Comparison of ENCODE assay signal across 9 cellular contexts in genomic region chr2:189633392-189633811, GRCh38. TPM values are rescaled to one million over a fixed set of nuclear protein-coding genes. Genes with fewer than 3 reads are reported as not detected.
DNase-seq lines count a peak whose midpoint lies in the region; ATAC-seq and TF ChIP-seq lines count a peak whose summit lies in the region.
"Had no signal": no experiment of that assay in that cellular context is flagged by ENCODE, and none has a peak within 500 bp of the region (broad histone marks: within the 10 kb centered on the region; RNA-seq: fewer than 3 reads in every experiment).

No MANE protein-coding gene starts in this region.

- DNase-seq in ACHN (peak; percentile 29), GM12865 (ENCODE audit: low read depth) (peak; percentile 12), left ventricle myocardium superior (no peak), NCI-H1930 (lab: John Stamatoyannopoulos, UW) (no peak)
- no peak for DNase-seq in activated CD4-positive, CD25-positive, alpha-beta regulatory T cell (lab: John Stamatoyannopoulos, UW)
- DNase-seq: dorsolateral prefrontal cortex had no signal

- in situ Hi-C loops in ACHN (cut with HindIII; ENCODE audit: low pct_ligation_motif_present, low pct_unique_long_range_greater_than_20kb, low sequenced_read_pairs), result no loop called here

- no peak overlapping the region for H3K4me3 ChIP-seq in GM12865 (ENCODE audit: low read depth, low read length)
- H3K4me3 ChIP-seq: dorsolateral prefrontal cortex had no signal

- intact Hi-C loops in left ventricle myocardium superior (cut with micrococcal nuclease), result loop anchor here (10.0 kb wide), 1 partner anchor 169 kb away; no protein-coding TSS in a partner anchor

- ATAC-seq in left ventricle myocardium superior, result peak; percentile 24
- no peak for ATAC-seq in HG03378 (IDR thresholded peaks at IDR 0.05; ENCODE audit: unreplicated experiment)
- no peak for ATAC-seq in GM19395 (IDR thresholded peaks at IDR 0.05; ENCODE audit: unreplicated experiment)

- peak; percentile 40 for TF ChIP-seq CTCF in GM12865 (IDR thresholded peaks at IDR 0.05; ENCODE audit: insufficient read depth, low read depth, low read length, missing control alignments)
- TF ChIP-seq CTCF in VCaP (conservative IDR thresholded peaks at IDR 0.05), result peak; percentile 61

- no peak overlapping the region for H3K27ac ChIP-seq in VCaP
- H3K27ac ChIP-seq: dorsolateral prefrontal cortex had no signal

RNA-seq across cellular contexts. Expression of gene ASNSD1, which starts 27.9 kb away (rescaled TPM):
- total RNA-seq in left ventricle myocardium superior, result 33.0 TPM

RNA-seq across cellular contexts. Expression of gene ANKAR, which starts 41.1 kb away (rescaled TPM):
- 8.8 TPM for total RNA-seq in left ventricle myocardium superior

RNA-seq across cellular contexts. Expression of gene SLC40A1, which starts 52.8 kb away (rescaled TPM):
- total RNA-seq in left ventricle myocardium superior, result 57.5 TPM

Comparison
In these comparisons a context has a peak if more than half of its experiments do, and no peak if none do; other contexts are left out.
1. DNase-seq: peak in ACHN (single experiment) and GM12865 (single experiment); none in left ventricle myocardium superior (single experiment), activated CD4-positive, CD25-positive, alpha-beta regulatory T cell (0 of 4) and NCI-H1930 (0 of 2).